In the genomic region with DNA sequence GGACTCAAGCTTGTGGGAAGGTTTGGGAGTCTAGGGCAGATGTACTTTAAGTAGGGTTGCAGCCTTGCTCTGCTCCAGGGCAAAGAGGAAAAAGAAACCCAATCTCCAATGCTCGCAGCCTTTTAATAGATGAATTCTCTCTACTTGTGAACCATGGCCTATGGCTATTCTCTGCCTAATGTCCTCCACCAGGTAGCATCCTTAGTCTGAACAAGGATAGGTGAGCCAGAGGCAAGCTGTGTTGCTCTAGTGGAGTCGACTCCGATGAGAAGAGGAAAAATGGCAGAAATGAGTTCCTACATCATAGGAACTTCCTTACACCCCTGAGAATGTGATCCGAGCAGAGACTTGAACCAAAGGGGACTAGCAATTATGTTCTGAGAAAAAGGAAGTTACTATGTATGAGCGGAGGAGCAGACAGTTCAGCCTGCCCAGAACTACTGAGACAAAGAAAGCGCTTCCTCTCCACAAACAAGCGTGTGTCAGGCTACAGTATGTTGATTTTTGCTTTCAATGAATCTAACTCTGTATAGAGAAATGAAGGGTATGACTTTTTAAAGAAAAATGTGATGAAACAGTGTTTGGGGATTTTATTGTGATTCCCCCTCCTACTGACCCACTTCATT, we compare ENCODE assay signal across 10 cellular contexts.
DNase-seq lines count a peak whose midpoint lies in the region; ATAC-seq and TF ChIP-seq lines count a peak whose summit lies in the region.
"Had no signal": no experiment of that assay in that cellular context is flagged by ENCODE, and none has a peak within 500 bp of the region (broad histone marks: within the 10 kb centered on the region; RNA-seq: fewer than 3 reads in every experiment).

No MANE protein-coding gene starts in this region.

- no peak for TF ChIP-seq POLR2A in lower leg skin (IDR thresholded peaks at IDR 0.05)

- 56 to 63% methylated on average over 7 of the region's 7 CpGs for WGBS in lower leg skin, 2 donors

- H3K9me3 ChIP-seq in mucosa of descending colon = no peaks in the 10 kb centered on the region
- H3K9me3 ChIP-seq: testis had no signal

- intact Hi-C loops in mucosa of descending colon (cut with DNase I, micrococcal nuclease) (no loop called here), lower leg skin (cut with DNase I; ENCODE audit: low total_unique reads) (no loop called here), posterior vena cava (cut with DNase I) (no loop called here)

- no peak overlapping the region for H3K27ac ChIP-seq in caudate nucleus (ENCODE audit: low read depth, low read length)
- H3K27ac ChIP-seq: testis had no signal

- DNase-seq in Kasumi-1 (lab: John Stamatoyannopoulos, UW) = peak; percentile 91 to 94
- DNase-seq in mucosa of descending colon = no peak
- no peak for DNase-seq in lower leg skin (ENCODE audit: low spot score in 2 of 2)
- no peak for DNase-seq in caudate nucleus (lab: John Stamatoyannopoulos, UW)
- DNase-seq in posterior vena cava (ENCODE audit: low spot score) = no peak
- DNase-seq: T1000, testis had no signal

- TF ChIP-seq CTCF in mucosa of descending colon (IDR thresholded peaks at IDR 0.05) = no peak
- TF ChIP-seq CTCF in lower leg skin (IDR thresholded peaks at IDR 0.05) = no peak

- no peak overlapping the region for H3K4me3 ChIP-seq in mucosa of descending colon
- no peak overlapping the region for H3K4me3 ChIP-seq in lower leg skin (ENCODE audit: low read depth, poor library complexity, severe bottlenecking)
- H3K4me3 ChIP-seq: testis had no signal

- no peaks in the 10 kb centered on the region for H3K36me3 ChIP-seq in mucosa of descending colon (ENCODE audit: low read depth)

- peaks cover 6% of the 10 kb centered on the region for H3K4me1 ChIP-seq in mucosa of descending colon (ENCODE audit: low read depth)
- H3K4me1 ChIP-seq: testis had no signal

- ATAC-seq in GM18520 (IDR thresholded peaks at IDR 0.05; ENCODE audit: unreplicated experiment) (peak; percentile 42), HG02610 (IDR thresholded peaks at IDR 0.05; ENCODE audit: unreplicated experiment) (peak; percentile 61), mucosa of descending colon (peak; percentile 60), HG03280 (IDR thresholded peaks at IDR 0.05; ENCODE audit: unreplicated experiment) (no peak)

Comparison
In these comparisons a context has a peak if more than half of its experiments do, and no peak if none do; other contexts are left out.
1. DNase-seq: peak in Kasumi-1 (2 of 2); none in mucosa of descending colon (0 of 3), lower leg skin (0 of 2), caudate nucleus (0 of 61) and posterior vena cava (single experiment).